Comparison of ENCODE assay signal across 1 cellular context in genomic region chr1:224429616-224430015, GRCh38.
TF ChIP-seq lines count a peak whose summit lies in the region.

No MANE protein-coding gene starts in this region.

TF ChIP-seq in GM12878, 131 proteins besides CTCF, POLR2A, EP300 and RAD21:
- no peak for TF ChIP-seq LARP7 (IDR thresholded peaks at IDR 0.05)
- TF ChIP-seq CHD1 (IDR thresholded peaks at IDR 0.05; ENCODE audit: low read depth, low read length), result no peak
- no peak for TF ChIP-seq HCFC1 (IDR thresholded peaks at IDR 0.05; ENCODE audit: low read length)
- TF ChIP-seq BMI1 (IDR thresholded peaks at IDR 0.05; ENCODE audit: borderline replicate concordance), result no peak
- TF ChIP-seq NKRF (conservative IDR thresholded peaks at IDR 0.05), result no peak
- TF ChIP-seq SMC3 (IDR thresholded peaks at IDR 0.05; ENCODE audit: borderline replicate concordance, low read length), result no peak
- TF ChIP-seq EGR1 (IDR thresholded peaks at IDR 0.05; ENCODE audit: borderline replicate concordance in 1 of 2, low read depth in 2 of 2, low read length in 2 of 2), result no peak
- TF ChIP-seq REST (IDR thresholded peaks at IDR 0.05; ENCODE audit: low read depth, low read length), result no peak
- TF ChIP-seq ATF7 (IDR thresholded peaks at IDR 0.05; ENCODE audit: low read depth), result no peak
- TF ChIP-seq FOXK2 (IDR thresholded peaks at IDR 0.05), result no peak
- no peak for TF ChIP-seq E4F1 (IDR thresholded peaks at IDR 0.05; ENCODE audit: borderline replicate concordance, partially characterized antibody)
- no peak for TF ChIP-seq FOS (IDR thresholded peaks at IDR 0.05; ENCODE audit: borderline replicate concordance, extremely low read depth, insufficient read length)
- no peak for TF ChIP-seq CUX1 (IDR thresholded peaks at IDR 0.05; ENCODE audit: insufficient replicate concordance, low read depth, low read length)
- TF ChIP-seq NBN (IDR thresholded peaks at IDR 0.05), result no peak
- TF ChIP-seq CHD4 (IDR thresholded peaks at IDR 0.05), result no peak
- no peak for TF ChIP-seq MTA2 (IDR thresholded peaks at IDR 0.05; ENCODE audit: low read depth)
- no peak for TF ChIP-seq ZNF274 (IDR thresholded peaks at IDR 0.05; ENCODE audit: insufficient read depth, insufficient read length)
